12 cellular contexts compared by ENCODE assay signal in genomic region chr7:29442146-29442545, GRCh38.
DNase-seq lines count a peak whose midpoint lies in the region; ATAC-seq, FAIRE-seq and TF ChIP-seq lines count a peak whose summit lies in the region.
"Had no signal": no experiment of that assay in that cellular context is flagged by ENCODE, and none has a peak within 500 bp of the region (broad histone marks: within the 10 kb centered on the region; RNA-seq: fewer than 3 reads in every experiment).

No MANE protein-coding gene starts in this region.

- intact Hi-C loops in MCF 10A (cut with micrococcal nuclease) (no loop called here), breast epithelium (cut with DNase I; ENCODE audit: low total_unique reads) (no loop called here)

- FAIRE-seq in GM12891 (lab: Jason Lieb, UNC) = no peak
- FAIRE-seq: HepG2 had no signal

- no peak overlapping the region for H3K4me3 Mint-ChIP-seq in MCF 10A (ENCODE audit: unreplicated experiment)
- H3K4me3 Mint-ChIP-seq in activated T-cell treated with anti-CD3 and anti-CD28 coated beads, Interleukin-2, amount 50 U/mL, for 4 hours = no peak overlapping the region

- H3K27me3 ChIP-seq in breast epithelium = no peaks in the 10 kb centered on the region
- H3K27me3 ChIP-seq: dorsolateral prefrontal cortex had no signal

- no TSS peak for BruUV-seq in MCF 10A (replicated peaks; lab: Mats Ljungman, UMichigan)

- no peak for TF ChIP-seq POLR2A in breast epithelium (IDR thresholded peaks at IDR 0.05)
- no peak for TF ChIP-seq POLR2A in GM12891 (IDR thresholded peaks at IDR 0.05; ENCODE audit: low read depth, low read length)

- no peaks in the 10 kb centered on the region for H3K9me3 ChIP-seq in breast epithelium

- TF ChIP-seq CTCF in MCF 10A (IDR thresholded peaks at IDR 0.05; ENCODE audit: unreplicated experiment) = no peak
- TF ChIP-seq CTCF in breast epithelium (IDR thresholded peaks at IDR 0.05) = no peak
- no peak for TF ChIP-seq CTCF in fibroblast of mammary gland (conservative IDR thresholded peaks at IDR 0.05; ENCODE audit: control insufficient read depth, insufficient read depth, low read depth, low read length)

- POLR2A ChIA-PET in MCF 10A (lab: Yijun Ruan, JAX) = no interaction called here

- H3K4me1 Mint-ChIP-seq in MCF 10A (ENCODE audit: insufficient read depth, unreplicated experiment) = peaks cover 9% of the 10 kb centered on the region
- H3K4me1 Mint-ChIP-seq in activated T-cell treated with anti-CD3 and anti-CD28 coated beads, Interleukin-2, amount 50 U/mL, for 4 hours (ENCODE audit: low read depth) = no peaks in the 10 kb centered on the region

- CTCF ChIA-PET in MCF 10A (lab: Yijun Ruan, JAX) = interaction anchor here (0.5 kb wide), 1 partner anchor 118 kb away, joined by 5 read pairs; no protein-coding TSS in a partner anchor

- no peak overlapping the region for H3K4me3 ChIP-seq in breast epithelium
- no peak overlapping the region for H3K4me3 ChIP-seq in fibroblast of mammary gland (ENCODE audit: control insufficient read depth, low read depth, low read length)
- H3K4me3 ChIP-seq: dorsolateral prefrontal cortex, lung had no signal

- ATAC-seq in GM18867 (IDR thresholded peaks at IDR 0.05; ENCODE audit: unreplicated experiment) = no peak
- no peak for ATAC-seq in activated T-cell treated with anti-CD3 and anti-CD28 coated beads, Interleukin-2, amount 50 U/mL, for 4 hours
- ATAC-seq: HepG2 had no signal

- H3K4me1 ChIP-seq in breast epithelium = no peaks in the 10 kb centered on the region

- no peaks in the 10 kb centered on the region for H3K27me3 Mint-ChIP-seq in MCF 10A (ENCODE audit: insufficient read depth, unreplicated experiment)
- no peaks in the 10 kb centered on the region for H3K27me3 Mint-ChIP-seq in activated T-cell treated with anti-CD3 and anti-CD28 coated beads, Interleukin-2, amount 50 U/mL, for 4 hours (ENCODE audit: low read depth)

- no peaks in the 10 kb centered on the region for H3K36me3 ChIP-seq in breast epithelium

- no peaks in the 10 kb centered on the region for H3K9me3 Mint-ChIP-seq in MCF 10A (ENCODE audit: unreplicated experiment)
- no peaks in the 10 kb centered on the region for H3K9me3 Mint-ChIP-seq in activated T-cell treated with anti-CD3 and anti-CD28 coated beads, Interleukin-2, amount 50 U/mL, for 4 hours

- H3K36me3 Mint-ChIP-seq in MCF 10A (ENCODE audit: insufficient read depth, unreplicated experiment) = no peaks in the 10 kb centered on the region
- no peaks in the 10 kb centered on the region for H3K36me3 Mint-ChIP-seq in activated T-cell treated with anti-CD3 and anti-CD28 coated beads, Interleukin-2, amount 50 U/mL, for 4 hours (ENCODE audit: insufficient read depth)

- DNase-seq in MCF 10A (ENCODE audit: unreplicated experiment) (peak; percentile 82), breast epithelium (ENCODE audit: low spot score in 2 of 2) (no peak), NCI-H82 (lab: John Stamatoyannopoulos, UW) (peak; percentile 99), fibroblast of mammary gland (ENCODE audit: low read depth) (peak; percentile 68), mesenteric fat pad (ENCODE audit: low spot score) (no peak), GM12891 (ENCODE audit: insufficient read length, low spot score) (no peak)
- DNase-seq in activated T-cell treated with anti-CD3 and anti-CD28 coated beads, Interleukin-2, amount 50 U/mL, for 4 hours = no peak
- DNase-seq: ACHN, dorsolateral prefrontal cortex had no signal

- H3K27ac Mint-ChIP-seq in MCF 10A (ENCODE audit: low read depth, unreplicated experiment) = no peak overlapping the region

- H3K27ac ChIP-seq in breast epithelium = no peak overlapping the region
- H3K27ac ChIP-seq: dorsolateral prefrontal cortex had no signal

TF ChIP-seq in GM12891, 5 proteins besides CTCF, POLR2A, EP300 and RAD21:
- TF ChIP-seq POLR2AphosphoS5 (IDR thresholded peaks at IDR 0.05; ENCODE audit: low read depth, low read length) (no peak), POU2F2 (IDR thresholded peaks at IDR 0.05; ENCODE audit: low read depth, low read length) (no peak)

Comparison
In these comparisons a context has a peak if more than half of its experiments do, and no peak if none do; other contexts are left out.
1. DNase-seq: peak in MCF 10A (single experiment), NCI-H82 (single experiment) and fibroblast of mammary gland (single experiment); none in breast epithelium (0 of 2), mesenteric fat pad (single experiment), GM12891 (single experiment) and activated T-cell treated with anti-CD3 and anti-CD28 coated beads, Interleukin-2, amount 50 U/mL, for 4 hours (single experiment).